Comparison of ENCODE assay signal across 1 cellular context in the genomic region with DNA sequence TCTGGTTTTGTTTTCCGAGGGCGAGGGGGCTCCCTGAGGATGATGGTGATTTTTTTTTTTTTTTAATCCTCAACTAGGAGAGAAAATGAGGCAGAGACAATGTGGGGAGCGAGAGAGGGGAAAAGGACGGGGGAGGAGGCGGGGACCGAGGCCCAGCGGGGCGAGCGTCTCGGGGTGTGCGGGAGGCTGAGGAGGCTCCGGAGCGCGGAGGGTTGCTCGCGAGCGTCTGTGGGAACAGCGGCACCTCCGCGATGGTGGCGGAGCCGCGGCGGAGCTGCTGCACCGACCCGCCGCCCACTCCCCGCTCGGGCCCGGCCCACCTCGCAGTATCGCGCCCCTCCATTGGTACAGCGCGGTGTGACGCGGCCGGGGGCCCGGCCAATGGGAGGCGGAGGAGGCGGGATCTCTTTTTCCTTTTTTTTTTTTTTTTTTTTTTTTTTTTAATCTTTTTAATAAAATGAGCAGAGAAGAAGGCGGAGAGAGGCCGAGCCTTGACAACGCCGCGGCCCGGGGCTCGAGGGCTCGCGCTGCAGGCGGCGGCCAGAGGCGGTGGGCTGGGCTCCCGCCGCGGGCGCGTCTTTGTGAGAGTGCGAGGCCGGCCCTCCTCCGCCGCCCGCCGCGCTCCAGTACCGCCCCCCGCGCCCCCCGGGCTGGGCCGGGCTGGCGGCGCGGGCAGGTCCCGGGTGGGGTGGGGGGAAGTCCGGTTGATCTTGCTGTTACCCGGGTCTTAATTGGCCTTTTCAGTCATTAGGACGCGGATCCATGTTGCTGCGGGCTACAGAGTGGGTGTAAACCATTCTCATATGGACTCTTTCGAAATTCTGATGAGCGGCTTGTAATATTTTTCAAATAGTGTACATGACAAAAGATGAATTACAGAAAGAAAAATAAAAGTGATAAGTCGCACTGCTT.
TF ChIP-seq lines count a peak whose summit lies in the region.

A gene (minus strand): TSS at position 228 of the 912 bp plus-strand sequence.

TF ChIP-seq in GM12878, 131 proteins besides CTCF, POLR2A, EP300 and RAD21 (continued from another document and continues in another):
- TF ChIP-seq, protein P1, sequence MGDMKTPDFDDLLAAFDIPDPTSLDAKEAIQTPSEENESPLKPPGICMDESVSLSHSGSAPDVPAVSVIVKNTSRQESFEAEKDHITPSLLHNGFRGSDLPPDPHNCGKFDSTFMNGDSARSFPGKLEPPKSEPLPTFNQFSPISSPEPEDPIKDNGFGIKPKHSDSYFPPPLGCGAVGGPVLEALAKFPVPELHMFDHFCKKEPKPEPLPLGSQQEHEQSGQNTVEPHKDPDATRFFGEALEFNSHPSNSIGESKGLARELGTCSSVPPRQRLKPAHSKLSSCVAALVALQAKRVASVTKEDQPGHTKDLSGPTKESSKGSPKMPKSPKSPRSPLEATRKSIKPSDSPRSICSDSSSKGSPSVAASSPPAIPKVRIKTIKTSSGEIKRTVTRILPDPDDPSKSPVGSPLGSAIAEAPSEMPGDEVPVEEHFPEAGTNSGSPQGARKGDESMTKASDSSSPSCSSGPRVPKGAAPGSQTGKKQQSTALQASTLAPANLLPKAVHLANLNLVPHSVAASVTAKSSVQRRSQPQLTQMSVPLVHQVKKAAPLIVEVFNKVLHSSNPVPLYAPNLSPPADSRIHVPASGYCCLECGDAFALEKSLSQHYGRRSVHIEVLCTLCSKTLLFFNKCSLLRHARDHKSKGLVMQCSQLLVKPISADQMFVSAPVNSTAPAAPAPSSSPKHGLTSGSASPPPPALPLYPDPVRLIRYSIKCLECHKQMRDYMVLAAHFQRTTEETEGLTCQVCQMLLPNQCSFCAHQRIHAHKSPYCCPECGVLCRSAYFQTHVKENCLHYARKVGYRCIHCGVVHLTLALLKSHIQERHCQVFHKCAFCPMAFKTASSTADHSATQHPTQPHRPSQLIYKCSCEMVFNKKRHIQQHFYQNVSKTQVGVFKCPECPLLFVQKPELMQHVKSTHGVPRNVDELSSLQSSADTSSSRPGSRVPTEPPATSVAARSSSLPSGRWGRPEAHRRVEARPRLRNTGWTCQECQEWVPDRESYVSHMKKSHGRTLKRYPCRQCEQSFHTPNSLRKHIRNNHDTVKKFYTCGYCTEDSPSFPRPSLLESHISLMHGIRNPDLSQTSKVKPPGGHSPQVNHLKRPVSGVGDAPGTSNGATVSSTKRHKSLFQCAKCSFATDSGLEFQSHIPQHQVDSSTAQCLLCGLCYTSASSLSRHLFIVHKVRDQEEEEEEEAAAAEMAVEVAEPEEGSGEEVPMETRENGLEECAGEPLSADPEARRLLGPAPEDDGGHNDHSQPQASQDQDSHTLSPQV (IDR thresholded peaks at IDR 0.05) = 0 out of 2 replicates have a peak, but pooled peaks have one; percentile 36
- TF ChIP-seq TARDBP (IDR thresholded peaks at IDR 0.05; ENCODE audit: borderline replicate concordance) (0 out of 2 replicates have a peak, but pooled peaks have one; percentile 9), TCF7 (IDR thresholded peaks at IDR 0.05; ENCODE audit: borderline replicate concordance) (no peak), SMAD5 (IDR thresholded peaks at IDR 0.05; ENCODE audit: low read depth) (peak; percentile 90), RAD51 (IDR thresholded peaks at IDR 0.05) (no peak), PML (IDR thresholded peaks at IDR 0.05; ENCODE audit: low read length) (peak; percentile 90), BCL11A (IDR thresholded peaks at IDR 0.05; ENCODE audit: low read depth, low read length) (peak; percentile 19; the same call in 1 of the 2 replicates), DPF2 (IDR thresholded peaks at IDR 0.05) (peak; percentile 66), POLR2AphosphoS2 (IDR thresholded peaks at IDR 0.05; ENCODE audit: low read depth, low read length) (peak; percentile 88), CBFB (IDR thresholded peaks at IDR 0.05; ENCODE audit: low read depth) (peak; percentile 73), GATAD2B (conservative IDR thresholded peaks at IDR 0.05; ENCODE audit: low read depth) (peak; percentile 79), SIN3A (IDR thresholded peaks at IDR 0.05; ENCODE audit: low read depth, low read length) (peak; percentile 56; the same call in 1 of the 2 replicates), FOXM1 (IDR thresholded peaks at IDR 0.05; ENCODE audit: low read depth, low read length) (no peak), EGR1 (IDR thresholded peaks at IDR 0.05; ENCODE audit: borderline replicate concordance in 1 of 2, low read depth in 2 of 2, low read length in 2 of 2) (peak in 1 of 2 experiments; percentile 78; a peak in 2 of 3 replicates), MYC (IDR thresholded peaks at IDR 0.05; ENCODE audit: insufficient read depth, insufficient read length, insufficient replicate concordance, low read length, severe bottlenecking) (no peak), HDAC6 (IDR thresholded peaks at IDR 0.05; ENCODE audit: unreplicated experiment) (no peak), TAF1 (IDR thresholded peaks at IDR 0.05; ENCODE audit: borderline replicate concordance, low read depth, low read length) (peak; percentile 91), CHD4 (IDR thresholded peaks at IDR 0.05) (no peak), STAT1 (conservative IDR thresholded peaks at IDR 0.05) (no peak), CREB1 (IDR thresholded peaks at IDR 0.05; ENCODE audit: low read depth) (peak; percentile 86), NFIC (IDR thresholded peaks at IDR 0.05; ENCODE audit: low read depth, low read length) (no peak), CHD2 (IDR thresholded peaks at IDR 0.05; ENCODE audit: borderline replicate concordance, low read depth, low read length) (peak; percentile 87), BHLHE40 (IDR thresholded peaks at IDR 0.05; ENCODE audit: borderline replicate concordance in 1 of 2, low read depth in 2 of 2, low read length in 1 of 2) (peak; percentile 19 to 62; a peak in 2 of 4 replicates), FOS (IDR thresholded peaks at IDR 0.05; ENCODE audit: borderline replicate concordance, extremely low read depth, insufficient read length) (peak; percentile 53), NBN (IDR thresholded peaks at IDR 0.05) (peak; percentile 82; the same call in 1 of the 2 replicates), IKZF1 (conservative IDR thresholded peaks at IDR 0.05) (peak; percentile 49), MTA3 (IDR thresholded peaks at IDR 0.05; ENCODE audit: borderline replicate concordance, low read length) (no peak), MXI1 (IDR thresholded peaks at IDR 0.05; ENCODE audit: low read depth, low read length) (peak; percentile 32)
- TF ChIP-seq, protein P2, sequence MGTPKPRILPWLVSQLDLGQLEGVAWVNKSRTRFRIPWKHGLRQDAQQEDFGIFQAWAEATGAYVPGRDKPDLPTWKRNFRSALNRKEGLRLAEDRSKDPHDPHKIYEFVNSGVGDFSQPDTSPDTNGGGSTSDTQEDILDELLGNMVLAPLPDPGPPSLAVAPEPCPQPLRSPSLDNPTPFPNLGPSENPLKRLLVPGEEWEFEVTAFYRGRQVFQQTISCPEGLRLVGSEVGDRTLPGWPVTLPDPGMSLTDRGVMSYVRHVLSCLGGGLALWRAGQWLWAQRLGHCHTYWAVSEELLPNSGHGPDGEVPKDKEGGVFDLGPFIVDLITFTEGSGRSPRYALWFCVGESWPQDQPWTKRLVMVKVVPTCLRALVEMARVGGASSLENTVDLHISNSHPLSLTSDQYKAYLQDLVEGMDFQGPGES (IDR thresholded peaks at IDR 0.05) = peak; percentile 56; the same call in 1 of the 2 replicates
- TF ChIP-seq, protein P3, sequence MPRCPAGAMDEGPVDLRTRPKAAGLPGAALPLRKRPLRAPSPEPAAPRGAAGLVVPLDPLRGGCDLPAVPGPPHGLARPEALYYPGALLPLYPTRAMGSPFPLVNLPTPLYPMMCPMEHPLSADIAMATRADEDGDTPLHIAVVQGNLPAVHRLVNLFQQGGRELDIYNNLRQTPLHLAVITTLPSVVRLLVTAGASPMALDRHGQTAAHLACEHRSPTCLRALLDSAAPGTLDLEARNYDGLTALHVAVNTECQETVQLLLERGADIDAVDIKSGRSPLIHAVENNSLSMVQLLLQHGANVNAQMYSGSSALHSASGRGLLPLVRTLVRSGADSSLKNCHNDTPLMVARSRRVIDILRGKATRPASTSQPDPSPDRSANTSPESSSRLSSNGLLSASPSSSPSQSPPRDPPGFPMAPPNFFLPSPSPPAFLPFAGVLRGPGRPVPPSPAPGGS (IDR thresholded peaks at IDR 0.05; ENCODE audit: borderline replicate concordance, insufficient read depth, low read depth, low read length, poor library complexity, severe bottlenecking) = no peak
- TF ChIP-seq, protein P4, sequence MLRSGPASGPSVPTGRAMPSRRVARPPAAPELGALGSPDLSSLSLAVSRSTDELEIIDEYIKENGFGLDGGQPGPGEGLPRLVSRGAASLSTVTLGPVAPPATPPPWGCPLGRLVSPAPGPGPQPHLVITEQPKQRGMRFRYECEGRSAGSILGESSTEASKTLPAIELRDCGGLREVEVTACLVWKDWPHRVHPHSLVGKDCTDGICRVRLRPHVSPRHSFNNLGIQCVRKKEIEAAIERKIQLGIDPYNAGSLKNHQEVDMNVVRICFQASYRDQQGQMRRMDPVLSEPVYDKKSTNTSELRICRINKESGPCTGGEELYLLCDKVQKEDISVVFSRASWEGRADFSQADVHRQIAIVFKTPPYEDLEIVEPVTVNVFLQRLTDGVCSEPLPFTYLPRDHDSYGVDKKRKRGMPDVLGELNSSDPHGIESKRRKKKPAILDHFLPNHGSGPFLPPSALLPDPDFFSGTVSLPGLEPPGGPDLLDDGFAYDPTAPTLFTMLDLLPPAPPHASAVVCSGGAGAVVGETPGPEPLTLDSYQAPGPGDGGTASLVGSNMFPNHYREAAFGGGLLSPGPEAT (IDR thresholded peaks at IDR 0.05; ENCODE audit: low read depth) = peak; percentile 36; the same call in 1 of the 2 replicates
- TF ChIP-seq, protein P5, sequence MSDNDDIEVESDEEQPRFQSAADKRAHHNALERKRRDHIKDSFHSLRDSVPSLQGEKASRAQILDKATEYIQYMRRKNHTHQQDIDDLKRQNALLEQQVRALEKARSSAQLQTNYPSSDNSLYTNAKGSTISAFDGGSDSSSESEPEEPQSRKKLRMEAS (IDR thresholded peaks at IDR 0.05; ENCODE audit: low read depth, low read length) = peak; percentile 46
- TF ChIP-seq, protein P6, sequence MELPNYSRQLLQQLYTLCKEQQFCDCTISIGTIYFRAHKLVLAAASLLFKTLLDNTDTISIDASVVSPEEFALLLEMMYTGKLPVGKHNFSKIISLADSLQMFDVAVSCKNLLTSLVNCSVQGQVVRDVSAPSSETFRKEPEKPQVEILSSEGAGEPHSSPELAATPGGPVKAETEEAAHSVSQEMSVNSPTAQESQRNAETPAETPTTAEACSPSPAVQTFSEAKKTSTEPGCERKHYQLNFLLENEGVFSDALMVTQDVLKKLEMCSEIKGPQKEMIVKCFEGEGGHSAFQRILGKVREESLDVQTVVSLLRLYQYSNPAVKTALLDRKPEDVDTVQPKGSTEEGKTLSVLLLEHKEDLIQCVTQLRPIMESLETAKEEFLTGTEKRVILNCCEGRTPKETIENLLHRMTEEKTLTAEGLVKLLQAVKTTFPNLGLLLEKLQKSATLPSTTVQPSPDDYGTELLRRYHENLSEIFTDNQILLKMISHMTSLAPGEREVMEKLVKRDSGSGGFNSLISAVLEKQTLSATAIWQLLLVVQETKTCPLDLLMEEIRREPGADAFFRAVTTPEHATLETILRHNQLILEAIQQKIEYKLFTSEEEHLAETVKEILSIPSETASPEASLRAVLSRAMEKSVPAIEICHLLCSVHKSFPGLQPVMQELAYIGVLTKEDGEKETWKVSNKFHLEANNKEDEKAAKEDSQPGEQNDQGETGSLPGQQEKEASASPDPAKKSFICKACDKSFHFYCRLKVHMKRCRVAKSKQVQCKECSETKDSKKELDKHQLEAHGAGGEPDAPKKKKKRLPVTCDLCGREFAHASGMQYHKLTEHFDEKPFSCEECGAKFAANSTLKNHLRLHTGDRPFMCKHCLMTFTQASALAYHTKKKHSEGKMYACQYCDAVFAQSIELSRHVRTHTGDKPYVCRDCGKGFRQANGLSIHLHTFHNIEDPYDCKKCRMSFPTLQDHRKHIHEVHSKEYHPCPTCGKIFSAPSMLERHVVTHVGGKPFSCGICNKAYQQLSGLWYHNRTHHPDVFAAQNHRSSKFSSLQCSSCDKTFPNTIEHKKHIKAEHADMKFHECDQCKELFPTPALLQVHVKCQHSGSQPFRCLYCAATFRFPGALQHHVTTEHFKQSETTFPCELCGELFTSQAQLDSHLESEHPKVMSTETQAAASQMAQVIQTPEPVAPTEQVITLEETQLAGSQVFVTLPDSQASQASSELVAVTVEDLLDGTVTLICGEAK (IDR thresholded peaks at IDR 0.05; ENCODE audit: borderline replicate concordance) = peak; percentile 76
- TF ChIP-seq, protein P7, sequence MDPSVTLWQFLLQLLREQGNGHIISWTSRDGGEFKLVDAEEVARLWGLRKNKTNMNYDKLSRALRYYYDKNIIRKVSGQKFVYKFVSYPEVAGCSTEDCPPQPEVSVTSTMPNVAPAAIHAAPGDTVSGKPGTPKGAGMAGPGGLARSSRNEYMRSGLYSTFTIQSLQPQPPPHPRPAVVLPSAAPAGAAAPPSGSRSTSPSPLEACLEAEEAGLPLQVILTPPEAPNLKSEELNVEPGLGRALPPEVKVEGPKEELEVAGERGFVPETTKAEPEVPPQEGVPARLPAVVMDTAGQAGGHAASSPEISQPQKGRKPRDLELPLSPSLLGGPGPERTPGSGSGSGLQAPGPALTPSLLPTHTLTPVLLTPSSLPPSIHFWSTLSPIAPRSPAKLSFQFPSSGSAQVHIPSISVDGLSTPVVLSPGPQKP (IDR thresholded peaks at IDR 0.05; ENCODE audit: low read depth, low read length) = no peak
- TF ChIP-seq, protein P8, sequence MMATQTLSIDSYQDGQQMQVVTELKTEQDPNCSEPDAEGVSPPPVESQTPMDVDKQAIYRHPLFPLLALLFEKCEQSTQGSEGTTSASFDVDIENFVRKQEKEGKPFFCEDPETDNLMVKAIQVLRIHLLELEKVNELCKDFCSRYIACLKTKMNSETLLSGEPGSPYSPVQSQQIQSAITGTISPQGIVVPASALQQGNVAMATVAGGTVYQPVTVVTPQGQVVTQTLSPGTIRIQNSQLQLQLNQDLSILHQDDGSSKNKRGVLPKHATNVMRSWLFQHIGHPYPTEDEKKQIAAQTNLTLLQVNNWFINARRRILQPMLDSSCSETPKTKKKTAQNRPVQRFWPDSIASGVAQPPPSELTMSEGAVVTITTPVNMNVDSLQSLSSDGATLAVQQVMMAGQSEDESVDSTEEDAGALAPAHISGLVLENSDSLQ (IDR thresholded peaks at IDR 0.05) = no peak
- TF ChIP-seq, protein P9, sequence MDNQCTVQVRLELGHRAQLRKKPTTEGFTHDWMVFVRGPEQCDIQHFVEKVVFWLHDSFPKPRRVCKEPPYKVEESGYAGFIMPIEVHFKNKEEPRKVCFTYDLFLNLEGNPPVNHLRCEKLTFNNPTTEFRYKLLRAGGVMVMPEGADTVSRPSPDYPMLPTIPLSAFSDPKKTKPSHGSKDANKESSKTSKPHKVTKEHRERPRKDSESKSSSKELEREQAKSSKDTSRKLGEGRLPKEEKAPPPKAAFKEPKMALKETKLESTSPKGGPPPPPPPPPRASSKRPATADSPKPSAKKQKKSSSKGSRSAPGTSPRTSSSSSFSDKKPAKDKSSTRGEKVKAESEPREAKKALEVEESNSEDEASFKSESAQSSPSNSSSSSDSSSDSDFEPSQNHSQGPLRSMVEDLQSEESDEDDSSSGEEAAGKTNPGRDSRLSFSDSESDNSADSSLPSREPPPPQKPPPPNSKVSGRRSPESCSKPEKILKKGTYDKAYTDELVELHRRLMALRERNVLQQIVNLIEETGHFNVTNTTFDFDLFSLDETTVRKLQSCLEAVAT (IDR thresholded peaks at IDR 0.05) = peak; percentile 82
